Comparison of ENCODE assay signal across 24 cellular contexts in the genomic region with DNA sequence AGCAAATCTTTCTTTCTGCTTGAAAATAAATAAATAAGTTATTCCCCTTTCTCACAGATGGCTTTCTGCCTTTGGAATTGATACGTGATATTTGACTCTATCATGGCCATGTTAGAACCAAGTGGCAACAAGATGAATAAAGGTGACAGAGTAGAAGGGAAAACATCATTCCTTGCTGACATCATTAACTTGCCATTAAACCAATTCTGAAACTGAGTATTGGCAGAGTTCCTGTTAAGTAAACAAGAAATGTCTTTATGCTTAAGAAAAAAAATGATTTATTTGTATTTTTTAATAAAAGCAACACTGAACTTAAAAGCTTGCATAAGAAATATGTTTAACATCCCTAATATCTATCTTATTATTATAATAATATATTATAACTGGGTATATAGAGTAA.
"Had no signal": no experiment of that assay in that cellular context is flagged by ENCODE, and none has a peak within 500 bp of the region (broad histone marks: within the 10 kb centered on the region; RNA-seq: fewer than 3 reads in every experiment).

No MANE protein-coding gene starts in this region.

- H3K9me3 Mint-ChIP-seq: activated B cell treated with CpG ODN at 0.5 μM for 24 hours; activated naive CD8-positive, alpha-beta T cell treated with anti-CD3 and anti-CD28 coated beads for 36 hours; brain had no signal

- H3K4me3 Mint-ChIP-seq: activated B cell treated with CpG ODN at 0.5 μM for 24 hours; activated CD8-positive, alpha-beta T cell treated with anti-CD3 and anti-CD28 coated beads for 36 hours; activated naive CD8-positive, alpha-beta T cell treated with anti-CD3 and anti-CD28 coated beads for 36 hours; activated T-helper 17 cell treated with anti-CD3 and anti-CD28 coated beads, Interleukin-2, amount 50 U/mL, for 72 hours; brain; central memory CD8-positive, alpha-beta T cell; naive thymus-derived CD4-positive, alpha-beta T cell; neural progenitor cell; stimulated activated effector memory CD8-positive, alpha-beta T cell treated with anti-CD3 and anti-CD28 coated beads, Interleukin-12 subunit alpha, Interleukin-12 subunit beta, amount 100 ng/mL, for 72 hours; type B pancreatic cell had no signal

- H3K27me3 ChIP-seq: neural progenitor cell, ovary, right lobe of liver, stomach had no signal

- H3K4me3 ChIP-seq: coronary artery, mucosa of descending colon, neural progenitor cell, ovary, right lobe of liver, smooth muscle cell, stomach had no signal

- H3K27ac ChIP-seq: coronary artery, neural progenitor cell, ovary, right lobe of liver, stomach had no signal

- H3K36me3 ChIP-seq: neural progenitor cell, ovary, right lobe of liver, stomach had no signal

- H3K9ac ChIP-seq: neural progenitor cell had no signal

- H3K4me1 ChIP-seq: right lobe of liver had no signal

- H2AFZ ChIP-seq: neural progenitor cell had no signal

- H3K36me3 Mint-ChIP-seq: activated naive CD8-positive, alpha-beta T cell treated with anti-CD3 and anti-CD28 coated beads for 36 hours; brain; naive thymus-derived CD4-positive, alpha-beta T cell; stimulated activated effector memory CD8-positive, alpha-beta T cell treated with anti-CD3 and anti-CD28 coated beads, Interleukin-12 subunit alpha, Interleukin-12 subunit beta, amount 100 ng/mL, for 72 hours; type B pancreatic cell had no signal

- H3K4me2 ChIP-seq: neural progenitor cell, smooth muscle cell had no signal

- H3K9me3 ChIP-seq: mucosa of descending colon, ovary, right lobe of liver, stomach had no signal

- H3K4me1 Mint-ChIP-seq: activated B cell treated with CpG ODN at 0.5 μM for 24 hours; activated naive CD8-positive, alpha-beta T cell treated with anti-CD3 and anti-CD28 coated beads for 36 hours; activated T-helper 17 cell treated with anti-CD3 and anti-CD28 coated beads, Interleukin-2, amount 50 U/mL, for 72 hours; central memory CD8-positive, alpha-beta T cell; naive thymus-derived CD4-positive, alpha-beta T cell; stimulated activated effector memory CD8-positive, alpha-beta T cell treated with anti-CD3 and anti-CD28 coated beads, Interleukin-12 subunit alpha, Interleukin-12 subunit beta, amount 100 ng/mL, for 72 hours had no signal

- DNase-seq: activated B cell treated with CpG ODN at 0.5 μM for 24 hours; activated CD4-positive, alpha-beta T cell treated with anti-CD3 and anti-CD28 coated beads for 48 hours; activated CD8-positive, alpha-beta T cell treated with anti-CD3 and anti-CD28 coated beads for 36 hours; activated naive CD4-positive, alpha-beta T cell; activated naive CD8-positive, alpha-beta T cell treated with anti-CD3 and anti-CD28 coated beads for 36 hours; activated T-cell treated with anti-CD3 and anti-CD28 coated beads, Interleukin-2, amount 50 U/mL, for 1 hour; amniotic stem cell; effector CD4-positive, alpha-beta T cell; mesenchymal stem cell; mucosa of descending colon; naive thymus-derived CD4-positive, alpha-beta T cell; ovary; right lobe of liver; stimulated activated CD4-positive, alpha-beta T cell treated with anti-CD3 and anti-CD28 coated beads, Interleukin-4, amount 100 ng/mL, for 24 hours; stomach had no signal

- ATAC-seq: activated CD8-positive, alpha-beta T cell treated with anti-CD3 and anti-CD28 coated beads for 36 hours; activated T-helper 17 cell treated with anti-CD3 and anti-CD28 coated beads, Interleukin-2, amount 50 U/mL, for 72 hours; esophagus mucosa; mucosa of descending colon; naive thymus-derived CD4-positive, alpha-beta T cell; right lobe of liver; stimulated activated effector memory CD8-positive, alpha-beta T cell treated with anti-CD3 and anti-CD28 coated beads, Interleukin-12 subunit alpha, Interleukin-12 subunit beta, amount 100 ng/mL, for 72 hours had no signal

- H3K27me3 Mint-ChIP-seq: activated B cell treated with CpG ODN at 0.5 μM for 24 hours; activated CD8-positive, alpha-beta T cell treated with anti-CD3 and anti-CD28 coated beads for 36 hours; activated naive CD8-positive, alpha-beta T cell treated with anti-CD3 and anti-CD28 coated beads for 36 hours; activated T-helper 17 cell treated with anti-CD3 and anti-CD28 coated beads, Interleukin-2, amount 50 U/mL, for 72 hours; brain; central memory CD8-positive, alpha-beta T cell; naive thymus-derived CD4-positive, alpha-beta T cell; type B pancreatic cell had no signal

- H3K27ac Mint-ChIP-seq: activated B cell treated with CpG ODN at 0.5 μM for 24 hours; activated CD8-positive, alpha-beta T cell treated with anti-CD3 and anti-CD28 coated beads for 36 hours; activated naive CD8-positive, alpha-beta T cell treated with anti-CD3 and anti-CD28 coated beads for 36 hours; activated T-helper 17 cell treated with anti-CD3 and anti-CD28 coated beads, Interleukin-2, amount 50 U/mL, for 72 hours; brain; naive thymus-derived CD4-positive, alpha-beta T cell; neural progenitor cell; stimulated activated effector memory CD8-positive, alpha-beta T cell treated with anti-CD3 and anti-CD28 coated beads, Interleukin-12 subunit alpha, Interleukin-12 subunit beta, amount 100 ng/mL, for 72 hours; type B pancreatic cell had no signal
